In genomic region chr1:161098161-161099068, GRCh38 we compare ENCODE assay signal across 8 cellular contexts. TPM values are rescaled to one million over a fixed set of nuclear protein-coding genes. Genes with fewer than 3 reads are reported as not detected.
A peak's percentile ranks its signal among the peaks of the same experiment; 100 is the strongest.
DNase-seq lines count a peak whose midpoint lies in the region; ATAC-seq, FAIRE-seq and TF ChIP-seq lines count a peak whose summit lies in the region.

TSS of gene KLHDC9 (plus strand) at chr1:161098361. CDS start at chr1:161098536, 175 bp downstream.

- no peak within 1 kb of the TSS for H3K27ac ChIP-seq in astrocyte (ENCODE audit: low read depth, low read length)
- H3K27ac ChIP-seq in hepatocyte = peak within 1 kb of the TSS; percentile 80
- H3K27ac ChIP-seq in rectal smooth muscle tissue (ENCODE audit: low read depth, low read length) = peak within 1 kb of the TSS; percentile 69

- DNase-seq in DMS 273 (lab: John Stamatoyannopoulos, UW; ENCODE audit: unreplicated experiment) = peak; percentile 94
- DNase-seq in HuH-7.5 (ENCODE audit: low spot score) = peak; percentile 88
- peak; percentile 30 to 65 for DNase-seq in SW 1271 (lab: John Stamatoyannopoulos, UW)
- DNase-seq in astrocyte (ENCODE audit: low read depth) = peak; percentile 78
- peak; percentile 90 for DNase-seq in hepatocyte (ENCODE audit: low spot score)
- DNase-seq in SKM-1 treated with dmso at 0.1 percent for 144 hours (lab: John Stamatoyannopoulos, UW; ENCODE audit: unreplicated experiment) = no peak

- no peaks in the 10 kb centered on the region for H3K27me3 Mint-ChIP-seq in astrocyte (ENCODE audit: low read depth, unreplicated experiment)

- H3K36me3 Mint-ChIP-seq in astrocyte (ENCODE audit: low read depth, unreplicated experiment) = peaks cover 3% of the 10 kb centered on the region

- H4K20me1 ChIP-seq in astrocyte (ENCODE audit: insufficient read depth, low read length) (peaks cover 38% of the 10 kb centered on the region), hepatocyte (ENCODE audit: insufficient read depth, poor library complexity, severe bottlenecking) (no peaks in the 10 kb centered on the region)

- H3K4me2 ChIP-seq in astrocyte (ENCODE audit: low read length) (peak within 1 kb of the TSS; percentile 90), hepatocyte (peak within 1 kb of the TSS; percentile 88)

- no peaks in the 10 kb centered on the region for H3K9me3 ChIP-seq in astrocyte (ENCODE audit: insufficient read depth, low read depth, low read length)
- H3K9me3 ChIP-seq in hepatocyte (ENCODE audit: low read depth) = no peaks in the 10 kb centered on the region

- peaks cover 12% of the 10 kb centered on the region for H3K79me2 ChIP-seq in astrocyte (ENCODE audit: insufficient read depth, low read length)
- no peaks in the 10 kb centered on the region for H3K79me2 ChIP-seq in hepatocyte

- ATAC-seq in GM21423 (IDR thresholded peaks at IDR 0.05; ENCODE audit: unreplicated experiment) = peak; percentile 64

- peak within 1 kb of the TSS; percentile 55 for H3K4me3 ChIP-seq in astrocyte (ENCODE audit: insufficient read depth, low read depth, low read length)
- H3K4me3 ChIP-seq in hepatocyte = peak within 1 kb of the TSS; percentile 69
- peak within 1 kb of the TSS; percentile 76 for H3K4me3 ChIP-seq in rectal smooth muscle tissue (ENCODE audit: low read length)

- H3K27me3 ChIP-seq in astrocyte (ENCODE audit: insufficient read depth, low read length) (no peaks in the 10 kb centered on the region), hepatocyte (no peaks in the 10 kb centered on the region), rectal smooth muscle tissue (ENCODE audit: control insufficient read depth, insufficient read depth, low read length) (no peaks in the 10 kb centered on the region)

- peak within 1 kb of the TSS; percentile 86 for H3K27ac Mint-ChIP-seq in astrocyte (ENCODE audit: unreplicated experiment)

- peak within 1 kb of the TSS; percentile 20 for H2AFZ ChIP-seq in astrocyte (ENCODE audit: low read depth, low read length)
- H2AFZ ChIP-seq in hepatocyte = peak within 1 kb of the TSS; percentile 75

- no peaks in the 10 kb centered on the region for H3K9me2 ChIP-seq in hepatocyte (replicated peaks; ENCODE audit: insufficient read depth)

- peaks cover 19% of the 10 kb centered on the region for H3K4me1 Mint-ChIP-seq in astrocyte (ENCODE audit: low read depth, unreplicated experiment)

- no peak for FAIRE-seq in astrocyte (lab: Jason Lieb, UNC)

- H3K36me3 ChIP-seq in astrocyte (ENCODE audit: insufficient read depth, low read length) (peaks cover 15% of the 10 kb centered on the region), hepatocyte (replicated peaks; ENCODE audit: insufficient read depth, low read depth) (no peaks in the 10 kb centered on the region), rectal smooth muscle tissue (ENCODE audit: control insufficient read depth, insufficient read depth, low read length) (peaks cover 9% of the 10 kb centered on the region)

- H3K9me3 Mint-ChIP-seq in astrocyte (ENCODE audit: unreplicated experiment) = no peaks in the 10 kb centered on the region

- H3K4me1 ChIP-seq in astrocyte (ENCODE audit: insufficient read depth, low read length) (peaks cover 15% of the 10 kb centered on the region), hepatocyte (ENCODE audit: insufficient read depth) (peaks cover 8% of the 10 kb centered on the region), rectal smooth muscle tissue (ENCODE audit: control insufficient read depth, insufficient read depth, low read length) (peaks cover 3% of the 10 kb centered on the region)

- H3K9ac ChIP-seq in astrocyte (ENCODE audit: low read length) (peak within 1 kb of the TSS; percentile 67), rectal smooth muscle tissue (ENCODE audit: low read length) (peak within 1 kb of the TSS; percentile 45)

- no peak for TF ChIP-seq CTCF in astrocyte (IDR thresholded peaks at IDR 0.05; ENCODE audit: insufficient read depth, low read depth, low read length)
- no peak for TF ChIP-seq CTCF in hepatocyte (IDR thresholded peaks at IDR 0.05; ENCODE audit: poor library complexity)

- 3% methylated on average over 71 of the region's 73 CpGs for WGBS in hepatocyte (ENCODE audit: low lambda C conversion rate, missing lambda C conversion rate)

- H3K4me3 Mint-ChIP-seq in astrocyte (ENCODE audit: unreplicated experiment) = peak within 1 kb of the TSS; percentile 86

RNA-seq across cellular contexts. Expression of gene KLHDC9, which starts in this region (rescaled TPM):
- total RNA-seq in astrocyte (1.5 and 1.8 TPM in 2 replicates), hepatocyte (1.4 and 3.9 TPM in 2 replicates)
- 4.5 and 7.4 TPM in 2 replicates for polyA plus RNA-seq in hepatocyte
